7 cellular contexts compared by ENCODE assay signal in genomic region chr3:180594631-180595348, GRCh38. TPM values are rescaled to one million over a fixed set of nuclear protein-coding genes. Genes with fewer than 3 reads are reported as not detected.
A peak's percentile ranks its signal among the peaks of the same experiment; 100 is the strongest.
DNase-seq lines count a peak whose midpoint lies in the region; TF ChIP-seq lines count a peak whose summit lies in the region.

No MANE protein-coding gene starts in this region.

- no peaks in the 10 kb centered on the region for H3K4me1 ChIP-seq in ovary (ENCODE audit: insufficient read depth)

- H3K36me3 ChIP-seq in ovary = no peaks in the 10 kb centered on the region

- in situ Hi-C loops in GM13976 (cut with MboI; ENCODE audit: low sequenced_read_pairs, unreplicated experiment) = loop anchor here (10.0 to 25.0 kb wide), 2 partner anchors 670 to 782 kb away; no protein-coding TSS in a partner anchor
- in situ Hi-C loops in astrocyte of the spinal cord (cut with HindIII; ENCODE audit: low sequenced_read_pairs) = no loop called here

- no peaks in the 10 kb centered on the region for H3K27me3 ChIP-seq in ovary

- intact Hi-C loops in ovary (cut with DNase I) = loop anchor here in 3 of 4 donors (5.0 to 10.0 kb wide), 5 partner anchors 667 to 790 kb away; no protein-coding TSS in a partner anchor

- TF ChIP-seq CTCF in GM13976 (IDR thresholded peaks at IDR 0.05; ENCODE audit: borderline replicate concordance, control extremely low read depth, extremely low read depth, insufficient read depth, missing control alignments) (peak; percentile 21), HFF-Myc (IDR thresholded peaks at IDR 0.05; ENCODE audit: low read depth, low read length, missing control alignments) (peak; percentile 13), astrocyte of the spinal cord (IDR thresholded peaks at IDR 0.05; ENCODE audit: low read depth, low read length) (peak; percentile 52), ovary (IDR thresholded peaks at IDR 0.05) (peak; percentile 38 to 72 (median 47))

- H3K27ac ChIP-seq in ovary = no peak overlapping the region

- H3K9me3 ChIP-seq in ovary = no peaks in the 10 kb centered on the region

- TF ChIP-seq EP300 in ovary (IDR thresholded peaks at IDR 0.05) = no peak

- DNase-seq in GM13976 (ENCODE audit: low spot score) (peak; percentile 40), HFF-Myc (ENCODE audit: extremely low read depth, low read depth) (no peak), NCI-H2081 (lab: John Stamatoyannopoulos, UW) (peak; percentile 78 to 82), astrocyte of the spinal cord (ENCODE audit: low read depth, low spot score) (peak; percentile 68), ovary (no peak), activated T-cell treated with anti-CD3 and anti-CD28 coated beads for 4 hours (no peak)
- no peak for DNase-seq in activated naive CD4-positive, alpha-beta T cell (lab: John Stamatoyannopoulos, UW)

- H3K4me3 ChIP-seq in HFF-Myc (replicated peaks; ENCODE audit: low read depth, low read length) = no peak overlapping the region
- H3K4me3 ChIP-seq in astrocyte of the spinal cord (ENCODE audit: low read depth, low read length) = no peak overlapping the region
- H3K4me3 ChIP-seq in ovary = no peak overlapping the region

- no peak for TF ChIP-seq POLR2A in ovary (IDR thresholded peaks at IDR 0.05)

RNA-seq across cellular contexts. Expression of gene TTC14, which starts 7.2 kb away (rescaled TPM):
- total RNA-seq in ovary = 10 to 100 TPM; 46.1 to 62.1 (median 47.8) TPM
- 10 to 100 TPM; 22.8 to 34.2 TPM for polyA plus RNA-seq in ovary

Comparison
In these comparisons a context has a peak if more than half of its experiments do, and no peak if none do; other contexts are left out.
1. DNase-seq: peak in GM13976 (single experiment), NCI-H2081 (2 of 2) and astrocyte of the spinal cord (single experiment); none in HFF-Myc (single experiment), ovary (0 of 5), activated naive CD4-positive, alpha-beta T cell (0 of 4) and activated T-cell treated with anti-CD3 and anti-CD28 coated beads for 4 hours (single experiment).
2. Peak in every context shown above with its lines, with median percentiles within 50 percentile points of each other: CTCF ChIP-seq.